ENCODE assay signal across 1 cellular context in genomic region chr21:16821588-16821987, GRCh38.
TF ChIP-seq lines count a peak whose summit lies in the region.

No MANE protein-coding gene starts in this region.

TF ChIP-seq in GM23338, 12 proteins besides CTCF, POLR2A, EP300 and RAD21 (continued from another document):
- no peak for TF ChIP-seq ZNF462 (CRISPR knock-in tag; IDR thresholded peaks at IDR 0.05)
- TF ChIP-seq, protein P1, sequence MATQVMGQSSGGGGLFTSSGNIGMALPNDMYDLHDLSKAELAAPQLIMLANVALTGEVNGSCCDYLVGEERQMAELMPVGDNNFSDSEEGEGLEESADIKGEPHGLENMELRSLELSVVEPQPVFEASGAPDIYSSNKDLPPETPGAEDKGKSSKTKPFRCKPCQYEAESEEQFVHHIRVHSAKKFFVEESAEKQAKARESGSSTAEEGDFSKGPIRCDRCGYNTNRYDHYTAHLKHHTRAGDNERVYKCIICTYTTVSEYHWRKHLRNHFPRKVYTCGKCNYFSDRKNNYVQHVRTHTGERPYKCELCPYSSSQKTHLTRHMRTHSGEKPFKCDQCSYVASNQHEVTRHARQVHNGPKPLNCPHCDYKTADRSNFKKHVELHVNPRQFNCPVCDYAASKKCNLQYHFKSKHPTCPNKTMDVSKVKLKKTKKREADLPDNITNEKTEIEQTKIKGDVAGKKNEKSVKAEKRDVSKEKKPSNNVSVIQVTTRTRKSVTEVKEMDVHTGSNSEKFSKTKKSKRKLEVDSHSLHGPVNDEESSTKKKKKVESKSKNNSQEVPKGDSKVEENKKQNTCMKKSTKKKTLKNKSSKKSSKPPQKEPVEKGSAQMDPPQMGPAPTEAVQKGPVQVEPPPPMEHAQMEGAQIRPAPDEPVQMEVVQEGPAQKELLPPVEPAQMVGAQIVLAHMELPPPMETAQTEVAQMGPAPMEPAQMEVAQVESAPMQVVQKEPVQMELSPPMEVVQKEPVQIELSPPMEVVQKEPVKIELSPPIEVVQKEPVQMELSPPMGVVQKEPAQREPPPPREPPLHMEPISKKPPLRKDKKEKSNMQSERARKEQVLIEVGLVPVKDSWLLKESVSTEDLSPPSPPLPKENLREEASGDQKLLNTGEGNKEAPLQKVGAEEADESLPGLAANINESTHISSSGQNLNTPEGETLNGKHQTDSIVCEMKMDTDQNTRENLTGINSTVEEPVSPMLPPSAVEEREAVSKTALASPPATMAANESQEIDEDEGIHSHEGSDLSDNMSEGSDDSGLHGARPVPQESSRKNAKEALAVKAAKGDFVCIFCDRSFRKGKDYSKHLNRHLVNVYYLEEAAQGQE (IDR thresholded peaks at IDR 0.05; ENCODE audit: unreplicated experiment), result no peak
